In genomic region chr4:83454626-83455025, GRCh38 we compare ENCODE assay signal across 8 cellular contexts. TPM values are rescaled to one million over a fixed set of nuclear protein-coding genes. Genes with fewer than 3 reads are reported as not detected.
DNase-seq lines count a peak whose midpoint lies in the region; ATAC-seq, FAIRE-seq and TF ChIP-seq lines count a peak whose summit lies in the region.

No MANE protein-coding gene starts in this region.

- H3K36me3 ChIP-seq in ascending aorta = peaks cover 0 to 28% of the 10 kb centered on the region in 2 donors
- peaks cover 5 to 6% of the 10 kb centered on the region in 2 donors for H3K36me3 ChIP-seq in kidney (ENCODE audit: control insufficient read depth in 1 of 2, insufficient read depth in 2 of 2, low read length in 2 of 2)
- H3K36me3 ChIP-seq in suprapubic skin = peaks cover 25% of the 10 kb centered on the region

- H3K27me3 Mint-ChIP-seq in activated naive CD4-positive, alpha-beta T cell treated with anti-CD3 and anti-CD28 coated beads, Interleukin-2, amount 50 U/mL, for 24 hours = no peaks in the 10 kb centered on the region

- intact Hi-C loops in ascending aorta (cut with DNase I) (loop anchor here (1.0 to 10.0 kb wide), 9 partner anchors 31 to 1082 kb away; partner anchors contain the start of genes ABRAXAS1, COQ2, GPAT3 and HNRNPD), kidney (cut with DNase I) (no loop called here)

- ATAC-seq in GM19351 (IDR thresholded peaks at IDR 0.05; ENCODE audit: unreplicated experiment) = no peak

- H3K9ac ChIP-seq in kidney (ENCODE audit: low read length in 2 of 2) = peak overlapping the region; percentile 72 to 96

- TF ChIP-seq EP300 in suprapubic skin (IDR thresholded peaks at IDR 0.05) = no peak

- peaks cover 17% of the 10 kb centered on the region for H3K36me3 Mint-ChIP-seq in activated naive CD4-positive, alpha-beta T cell treated with anti-CD3 and anti-CD28 coated beads, Interleukin-2, amount 50 U/mL, for 24 hours

- DNase-seq in activated naive CD4-positive, alpha-beta T cell treated with Interleukin-2 at 50 U/mL for 16 hours = no peak
- DNase-seq in ascending aorta (ENCODE audit: low spot score in 2 of 2) (no peak), kidney (no peak), suprapubic skin (ENCODE audit: low spot score in 2 of 2) (no peak), NCI-H2029 treated with DMSO at 0.1 percent for 48 hours (lab: John Stamatoyannopoulos, UW) (no peak), DMS153 treated with DMSO at 0.1 percent for 48 hours (lab: John Stamatoyannopoulos, UW; ENCODE audit: unreplicated experiment) (no peak)

- no peaks in the 10 kb centered on the region for H3K9me3 Mint-ChIP-seq in activated naive CD4-positive, alpha-beta T cell treated with anti-CD3 and anti-CD28 coated beads, Interleukin-2, amount 50 U/mL, for 24 hours

- no peak for TF ChIP-seq POLR2A in suprapubic skin (IDR thresholded peaks at IDR 0.05)

- H3K4me1 Mint-ChIP-seq in activated naive CD4-positive, alpha-beta T cell treated with anti-CD3 and anti-CD28 coated beads, Interleukin-2, amount 50 U/mL, for 24 hours = peaks cover 45% of the 10 kb centered on the region

- peak overlapping the region; percentile 99 for H3K27ac Mint-ChIP-seq in activated naive CD4-positive, alpha-beta T cell treated with anti-CD3 and anti-CD28 coated beads, Interleukin-2, amount 50 U/mL, for 24 hours

- TF ChIP-seq CTCF in ascending aorta (IDR thresholded peaks at IDR 0.05) (no peak), kidney (IDR thresholded peaks at IDR 0.05; ENCODE audit: borderline replicate concordance, extremely low read depth, insufficient read depth) (no peak), suprapubic skin (IDR thresholded peaks at IDR 0.05) (no peak)

- H3K4me3 ChIP-seq in ascending aorta (peak overlapping the region; percentile 85 to 89), kidney (ENCODE audit: low read length in 2 of 2) (peak overlapping the region; percentile 91 to 98), suprapubic skin (peak overlapping the region; percentile 79)

- H3K9me3 ChIP-seq in ascending aorta (no peaks in the 10 kb centered on the region), kidney (ENCODE audit: control insufficient read depth in 1 of 2, low read length in 2 of 2) (no peaks in the 10 kb centered on the region), suprapubic skin (no peaks in the 10 kb centered on the region)

- FAIRE-seq in kidney (lab: Jason Lieb, UNC) = no peak

- peak overlapping the region; percentile 99 for H3K4me3 Mint-ChIP-seq in activated naive CD4-positive, alpha-beta T cell treated with anti-CD3 and anti-CD28 coated beads, Interleukin-2, amount 50 U/mL, for 24 hours

- H3K27me3 ChIP-seq in ascending aorta (no peaks in the 10 kb centered on the region), suprapubic skin (no peaks in the 10 kb centered on the region)

- H3K4me1 ChIP-seq in ascending aorta (peaks cover 0 to 14% of the 10 kb centered on the region in 2 donors), kidney (ENCODE audit: control insufficient read depth in 1 of 2, insufficient read depth in 1 of 2, low read depth in 1 of 2, low read length in 2 of 2) (peaks cover 0 to 7% of the 10 kb centered on the region in 2 donors), suprapubic skin (peaks cover 31% of the 10 kb centered on the region)

- 36% methylated on average over 7 of the region's 7 CpGs for WGBS in suprapubic skin

- H3K27ac ChIP-seq in ascending aorta = peak overlapping the region; percentile 98 to 99
- peak overlapping the region; percentile 42 to 96 for H3K27ac ChIP-seq in kidney (ENCODE audit: low read depth in 2 of 2, low read length in 2 of 2)
- H3K27ac ChIP-seq in suprapubic skin = peak overlapping the region; percentile 97

RNA-seq across cellular contexts. Expression of gene HELQ, which starts 1.0 kb away (rescaled TPM):
- total RNA-seq in ascending aorta (1.1 TPM), kidney (20.9 TPM), suprapubic skin (10 to 100 TPM in 2 of 4 donors, 1 to 10 TPM in 2; 8.1 to 16.4 (median 11.9) TPM)
- 14.3 TPM for polyA plus RNA-seq in kidney (ENCODE audit: insufficient read depth, low read depth, low replicate concordance)

RNA-seq across cellular contexts. Expression of gene MRPS18C, which starts 1.2 kb away (rescaled TPM):
- total RNA-seq in ascending aorta = 13.0 TPM
- 44.4 TPM for total RNA-seq in kidney
- polyA plus RNA-seq in kidney (ENCODE audit: insufficient read depth, low read depth, low replicate concordance) = 67.0 TPM
- total RNA-seq in suprapubic skin = 10 to 100 TPM; 16.8 to 34.1 (median 21.3) TPM

RNA-seq across cellular contexts. Expression of gene ABRAXAS1, which starts 30.3 kb away (rescaled TPM):
- total RNA-seq in ascending aorta (13.7 TPM), kidney (14.8 TPM), suprapubic skin (10 to 100 TPM in 2 of 4 donors, 1 to 10 TPM in 2; 6.5 to 11.4 (median 10.3) TPM)
- polyA plus RNA-seq in kidney (ENCODE audit: insufficient read depth, low read depth, low replicate concordance) = 8.2 TPM
